23 cellular contexts compared by ENCODE assay signal in genomic region chr4:7095611-7096155, GRCh38.
"Had no signal": no experiment of that assay in that cellular context is flagged by ENCODE, and none has a peak within 500 bp of the region (broad histone marks: within the 10 kb centered on the region; RNA-seq: fewer than 3 reads in every experiment).

No MANE protein-coding gene starts in this region.

- H3K4me1 ChIP-seq: SJSA1 had no signal

- ATAC-seq: HepG2 had no signal

- H3K4me3 ChIP-seq: MG63, SJSA1, SK-N-MC had no signal

- H3K9me3 ChIP-seq: MG63, SJSA1 had no signal

- DNase-seq: IMR-90, Karpas-422, KG1, MG63, NCI-H1092, NCI-H1105 treated with DMSO at 0.1 percent for 48 hours, NCI-H1417 treated with DMSO at 0.1 percent for 48 hours, NCI-H146, NCI-H1694 treated with DMSO at 0.1 percent for 48 hours, NCI-H1930, NCI-H2081, NCI-H2107, NCI-H226, NCI-H510A, NCI-H524 treated with DMSO at 0.1 percent for 48 hours, NCI-H69, NCI-H774, Right ventricle myocardium superior, RPMI8226, SIG-M5 had no signal

- H3K36me3 ChIP-seq: MG63, SJSA1 had no signal

- H3K27ac ChIP-seq: SJSA1, SK-N-MC had no signal

- H3K27me3 ChIP-seq: MG63, SJSA1 had no signal
